Comparison of ENCODE assay signal across 22 cellular contexts in genomic region chr9:126341461-126341860, GRCh38.
"Had no signal": no experiment of that assay in that cellular context is flagged by ENCODE, and none has a peak within 500 bp of the region (broad histone marks: within the 10 kb centered on the region; RNA-seq: fewer than 3 reads in every experiment).

No MANE protein-coding gene starts in this region.

- H3K4me1 ChIP-seq: testis had no signal

- H3K4me3 ChIP-seq: esophagus muscularis mucosa, hepatocyte, mucosa of descending colon, stomach, testis, vagina had no signal

- ATAC-seq: activated CD4-positive, alpha-beta T cell treated with anti-CD3 and anti-CD28 coated beads for 36 hours; left ventricle myocardium superior; mucosa of descending colon; sciatic nerve; stimulated activated memory B cell treated with anti-CD40 and anti-IgM and Interleukin-4, amounts not matched to agents 10 μg/mL and 1 μg/mL and 100 μg/mL, for 72 hours had no signal

- DNase-seq: activated B cell treated with CpG ODN at 0.5 μM for 24 hours; activated CD4-positive, alpha-beta memory T cell treated with anti-CD3 and anti-CD28 coated beads for 36 hours; activated CD4-positive, alpha-beta T cell treated with anti-CD3 and anti-CD28 coated beads for 36 hours; activated effector memory CD4-positive, alpha-beta T cell treated with anti-CD3 and anti-CD28 coated beads, Interleukin-2, amount 50 U/mL, for 16 hours; activated naive CD4-positive, alpha-beta T cell treated with anti-CD3 and anti-CD28 coated beads, Interleukin-2, amount 10 ng/mL, durations not matched to agents 7 days and 5 days; activated T-cell treated with anti-CD3 and anti-CD28 coated beads for 4 hours; amygdala; glutamatergic neuron; immature natural killer cell; kidney glomerular epithelial cell; left ventricle myocardium superior; mucosa of descending colon; occipital lobe; small intestine; stimulated activated CD4-positive, alpha-beta T cell treated with anti-CD3 and anti-CD28 coated beads, Interleukin-15, amount 100 ng/mL, for 24 hours; stomach; testis had no signal

- H3K27ac ChIP-seq: esophagus muscularis mucosa, stomach, testis, vagina had no signal

- H3K27me3 ChIP-seq: esophagus muscularis mucosa, hepatocyte, stomach, testis, vagina had no signal

- H3K9me3 ChIP-seq: esophagus muscularis mucosa, mucosa of descending colon, stomach, testis, vagina had no signal
